Comparison of ENCODE assay signal across 17 cellular contexts in genomic region chr6:162963861-162964260, GRCh38.
DNase-seq lines count a peak whose midpoint lies in the region; ATAC-seq and TF ChIP-seq lines count a peak whose summit lies in the region.
"Had no signal": no experiment of that assay in that cellular context is flagged by ENCODE, and none has a peak within 500 bp of the region (broad histone marks: within the 10 kb centered on the region; RNA-seq: fewer than 3 reads in every experiment).

No MANE protein-coding gene starts in this region.

- POLR2A ChIA-PET in HCT116 (lab: Charles Lee) = no interaction called here

- no peak for TF ChIP-seq RAD21 in HCT116 (IDR thresholded peaks at IDR 0.05; ENCODE audit: low read depth)

- no peaks in the 10 kb centered on the region for H3K9me2 ChIP-seq in HCT116 (ENCODE audit: insufficient read depth)

- no peak for TF ChIP-seq POLR2A in HCT116 (IDR thresholded peaks at IDR 0.05; ENCODE audit: borderline replicate concordance, extremely low read depth, insufficient read depth, insufficient read length)

- H3K27me3 ChIP-seq in HCT116 (ENCODE audit: insufficient read depth, low read length) (no peaks in the 10 kb centered on the region), subcutaneous abdominal adipose tissue (ENCODE audit: control insufficient read depth in 5 of 5, insufficient read depth in 4 of 5, low read length in 5 of 5) (no peaks in the 10 kb centered on the region)

- no peak for TF ChIP-seq CTCF in HCT116 (IDR thresholded peaks at IDR 0.05 in 2 of 3, conservative IDR thresholded peaks at IDR 0.05 in 1 of 3; ENCODE audit: borderline replicate concordance in 1 of 3, insufficient read depth in 1 of 3, low read depth in 2 of 3, low read length in 2 of 3)
- TF ChIP-seq CTCF in astrocyte of the spinal cord (IDR thresholded peaks at IDR 0.05; ENCODE audit: low read depth, low read length) = no peak
- TF ChIP-seq CTCF in fibroblast of villous mesenchyme (IDR thresholded peaks at IDR 0.05; ENCODE audit: insufficient read depth, low read depth, low read length) = no peak

- no peak for DNase-seq in HCT116 (ENCODE audit: low read depth, low spot score)
- DNase-seq in astrocyte of the spinal cord (ENCODE audit: low read depth, low spot score) = peak; percentile 22
- DNase-seq in fibroblast of villous mesenchyme (ENCODE audit: low read depth) = peak; percentile 48
- DNase-seq in NCI-H2029 (lab: John Stamatoyannopoulos, UW) = no peak
- no peak for DNase-seq in activated CD4-positive, alpha-beta T cell treated with anti-CD3 and anti-CD28 coated beads for 4 hours
- DNase-seq in activated gamma-delta T cell treated with Interleukin-2 at 50 U/mL for 16 hours = no peak
- DNase-seq: Caco-2; CD4-positive, CD25-positive, alpha-beta regulatory T cell; H7; Karpas-422; MM.1S; NCI-H1105; NCI-H1694 treated with DMSO at 0.1 percent for 48 hours; NCI-H345; NCI-H526 treated with DMSO at 0.1 percent for 48 hours; SHP77 had no signal

- RAD21 ChIA-PET in HCT116 (lab: Charles Lee; ENCODE audit: low non-redundant PET in 1 of 2, low total read pairs in 2 of 2, uncharacterized antibody in 2 of 2, unreplicated experiment in 2 of 2) = no interaction called here

- ATAC-seq in HCT116 = no peak

- H3K4me2 ChIP-seq in HCT116 (ENCODE audit: low read length) = 0 out of 2 replicates have a peak overlapping the region, but pooled peaks have one; percentile 35

- no peaks in the 10 kb centered on the region for H4K20me1 ChIP-seq in HCT116 (ENCODE audit: insufficient read depth)

- H3K9ac ChIP-seq in HCT116 (ENCODE audit: low read length) = no peak overlapping the region
- no peak overlapping the region for H3K9ac ChIP-seq in subcutaneous abdominal adipose tissue (ENCODE audit: low read length in 5 of 5)

- H3K9me3 ChIP-seq in HCT116 (ENCODE audit: control insufficient read depth in 1 of 2, insufficient read depth in 1 of 2, low read depth in 1 of 2, low read length in 2 of 2) (no peaks in the 10 kb centered on the region), subcutaneous abdominal adipose tissue (ENCODE audit: control insufficient read depth in 5 of 5, low read length in 5 of 5) (no peaks in the 10 kb centered on the region)
- H3K9me3 ChIP-seq: Caco-2 had no signal

- no peaks in the 10 kb centered on the region for H3K79me2 ChIP-seq in HCT116 (ENCODE audit: insufficient read depth, low read length)

- no TSS peak for BruUV-seq in HCT116 (replicated peaks; lab: Mats Ljungman, UMichigan)

- H3K27ac ChIP-seq in HCT116 (ENCODE audit: low read depth, low read length) (peak overlapping the region; percentile 20; the same call in 1 of the 2 replicates), subcutaneous abdominal adipose tissue (ENCODE audit: low read depth, low read length) (peak overlapping the region; percentile 11)

- H3K4me3 ChIP-seq in HCT116 (replicated peaks in 1 of 2; ENCODE audit: low read depth in 1 of 2, low read length in 2 of 2) (no peak overlapping the region), astrocyte of the spinal cord (ENCODE audit: low read depth, low read length) (no peak overlapping the region), fibroblast of villous mesenchyme (ENCODE audit: low read depth, low read length) (no peak overlapping the region), subcutaneous abdominal adipose tissue (ENCODE audit: low read depth in 1 of 5, low read length in 5 of 5) (no peak overlapping the region)

- CTCF ChIA-PET in HCT116 (lab: Charles Lee) = no interaction called here

- H2AFZ ChIP-seq in HCT116 (ENCODE audit: low read depth, low read length, poor library complexity, severe bottlenecking) = no peak overlapping the region

- peaks cover 16 to 20% of the 10 kb centered on the region in 2 experiments for H3K4me1 ChIP-seq in HCT116 (ENCODE audit: control insufficient read depth in 1 of 2, insufficient read depth in 2 of 2, low read length in 2 of 2)
- H3K4me1 ChIP-seq in subcutaneous abdominal adipose tissue (ENCODE audit: control insufficient read depth in 5 of 5, insufficient read depth in 5 of 5, low read length in 5 of 5) = peaks cover 0 to 6% (median 3%) of the 10 kb centered on the region in 5 donors
- H3K4me1 ChIP-seq: Caco-2 had no signal

- intact Hi-C loops in HCT116 (cut with micrococcal nuclease) = no loop called here

- H3K36me3 ChIP-seq in HCT116 (ENCODE audit: control insufficient read depth in 1 of 2, insufficient read depth in 2 of 2, low read length in 2 of 2) (no peaks in the 10 kb centered on the region), subcutaneous abdominal adipose tissue (ENCODE audit: control insufficient read depth in 5 of 5, insufficient read depth in 5 of 5, low read length in 5 of 5) (no peaks in the 10 kb centered on the region)

- in situ Hi-C loops in astrocyte of the spinal cord (cut with HindIII; ENCODE audit: low sequenced_read_pairs) = no loop called here

TF ChIP-seq in HCT116, 20 proteins besides CTCF, POLR2A, EP300 and RAD21:
- TF ChIP-seq JUND (IDR thresholded peaks at IDR 0.05) = no peak
- no peak for TF ChIP-seq CBX3 (IDR thresholded peaks at IDR 0.05; ENCODE audit: low read depth)
- no peak for TF ChIP-seq FOSL1 (IDR thresholded peaks at IDR 0.05; ENCODE audit: low read depth)

Comparison
In these comparisons a context has a peak if more than half of its experiments do, and no peak if none do; other contexts are left out.
1. DNase-seq: peak in astrocyte of the spinal cord (single experiment) and fibroblast of villous mesenchyme (single experiment); none in HCT116 (single experiment), NCI-H2029 (single experiment), activated CD4-positive, alpha-beta T cell treated with anti-CD3 and anti-CD28 coated beads for 4 hours (0 of 2) and activated gamma-delta T cell treated with Interleukin-2 at 50 U/mL for 16 hours (single experiment).